ENCODE assay signal across 10 cellular contexts in genomic region chr9:6243746-6244145, GRCh38. TPM values are rescaled to one million over a fixed set of nuclear protein-coding genes. Genes with fewer than 3 reads are reported as not detected.
DNase-seq lines count a peak whose midpoint lies in the region; ATAC-seq and TF ChIP-seq lines count a peak whose summit lies in the region.
"Had no signal": no experiment of that assay in that cellular context is flagged by ENCODE, and none has a peak within 500 bp of the region (broad histone marks: within the 10 kb centered on the region; RNA-seq: fewer than 3 reads in every experiment).

No MANE protein-coding gene starts in this region.

- H2AFZ ChIP-seq in hepatocyte, result no peak overlapping the region

- TF ChIP-seq CTCF in hepatocyte (IDR thresholded peaks at IDR 0.05; ENCODE audit: poor library complexity) (no peak), gastroesophageal sphincter (IDR thresholded peaks at IDR 0.05) (no peak), gastrocnemius medialis (IDR thresholded peaks at IDR 0.05 in 4 of 5, conservative IDR thresholded peaks at IDR 0.05 in 1 of 5) (no peak), heart left ventricle (IDR thresholded peaks at IDR 0.05) (no peak)

- peak; percentile 24 for DNase-seq in hepatocyte (ENCODE audit: low spot score)
- no peak for DNase-seq in gastrocnemius medialis
- DNase-seq in NAMALWA (ENCODE audit: low spot score), result no peak
- no peak for DNase-seq in heart left ventricle
- DNase-seq: NCI-H2107 had no signal

- intact Hi-C loops in gastrocnemius medialis (cut with DNase I; ENCODE audit: low total_unique reads) (no loop called here), heart left ventricle (cut with DNase I) (no loop called here)

- in situ Hi-C loops in gastrocnemius medialis (cut with MboI; ENCODE audit: low sequenced_read_pairs in 4 of 4), result no loop called here

- H3K27ac ChIP-seq in hepatocyte (peak overlapping the region; percentile 79), gastroesophageal sphincter (no peak overlapping the region), gastrocnemius medialis (no peak overlapping the region), heart left ventricle (no peak overlapping the region)
- H3K27ac ChIP-seq: vagina had no signal

- H3K27me3 ChIP-seq in hepatocyte (no peaks in the 10 kb centered on the region), gastroesophageal sphincter (no peaks in the 10 kb centered on the region), gastrocnemius medialis (no peaks in the 10 kb centered on the region), heart left ventricle (no peaks in the 10 kb centered on the region)
- H3K27me3 ChIP-seq: vagina had no signal

- no peak overlapping the region for H3K4me2 ChIP-seq in hepatocyte

- no peaks in the 10 kb centered on the region for H3K79me2 ChIP-seq in hepatocyte

- TF ChIP-seq POLR2A in gastroesophageal sphincter (IDR thresholded peaks at IDR 0.05) (no peak), gastrocnemius medialis (IDR thresholded peaks at IDR 0.05) (no peak), heart left ventricle (IDR thresholded peaks at IDR 0.05) (no peak)

- H3K36me3 ChIP-seq in hepatocyte (replicated peaks; ENCODE audit: insufficient read depth, low read depth) (no peaks in the 10 kb centered on the region), gastroesophageal sphincter (peaks cover 0 to 28% of the 10 kb centered on the region in 2 donors), gastrocnemius medialis (no peaks in the 10 kb centered on the region), heart left ventricle (peaks cover 0 to 37% (median 4%) of the 10 kb centered on the region in 9 donors)
- H3K36me3 ChIP-seq: vagina had no signal

- no peaks in the 10 kb centered on the region for H3K9me2 ChIP-seq in hepatocyte (replicated peaks; ENCODE audit: insufficient read depth)

- ATAC-seq in GM18517 (IDR thresholded peaks at IDR 0.05; ENCODE audit: unreplicated experiment) (peak; percentile 90), GM21515 (IDR thresholded peaks at IDR 0.05; ENCODE audit: unreplicated experiment) (peak; percentile 57), HG03442 (IDR thresholded peaks at IDR 0.05; ENCODE audit: unreplicated experiment) (peak; percentile 90), gastroesophageal sphincter (no peak), gastrocnemius medialis (no peak), heart left ventricle (no peak)

- TF ChIP-seq EP300 in gastroesophageal sphincter (IDR thresholded peaks at IDR 0.05), result no peak

- no peak overlapping the region for H3K4me3 ChIP-seq in hepatocyte
- H3K4me3 ChIP-seq in gastroesophageal sphincter, result no peak overlapping the region
- no peak overlapping the region for H3K4me3 ChIP-seq in gastrocnemius medialis
- H3K4me3 ChIP-seq in heart left ventricle, result no peak overlapping the region
- H3K4me3 ChIP-seq: vagina had no signal

- peaks cover 6% of the 10 kb centered on the region for H3K4me1 ChIP-seq in hepatocyte (ENCODE audit: insufficient read depth)
- H3K4me1 ChIP-seq in gastroesophageal sphincter, result peaks cover 0 to 10% (median 0%) of the 10 kb centered on the region in 3 donors
- no peaks in the 10 kb centered on the region for H3K4me1 ChIP-seq in gastrocnemius medialis
- H3K4me1 ChIP-seq in heart left ventricle, result peaks cover 0 to 24% (median 0%) of the 10 kb centered on the region in 12 donors
- H3K4me1 ChIP-seq: vagina had no signal

- no peaks in the 10 kb centered on the region for H4K20me1 ChIP-seq in hepatocyte (ENCODE audit: insufficient read depth, poor library complexity, severe bottlenecking)

- H3K9me3 ChIP-seq in hepatocyte (ENCODE audit: low read depth) (no peaks in the 10 kb centered on the region), gastroesophageal sphincter (no peaks in the 10 kb centered on the region), gastrocnemius medialis (no peaks in the 10 kb centered on the region), heart left ventricle (no peaks in the 10 kb centered on the region)
- H3K9me3 ChIP-seq: vagina had no signal

RNA-seq across cellular contexts. Expression of gene IL33, which starts 28.1 kb away (rescaled TPM):
- 2.0 and 2.1 TPM in 2 replicates for total RNA-seq in hepatocyte
- polyA plus RNA-seq in hepatocyte, result 0.28 TPM in 1 of 2 replicates, not detected in the other
- total RNA-seq in gastroesophageal sphincter, result 100 to 1,000 TPM in 1 of 4 donors, 10 to 100 TPM in 3; 43.6 to 145 (median 77.8) TPM
- 1 to 10 TPM; 1.6 to 3.1 (median 1.9) TPM for total RNA-seq in gastrocnemius medialis
- 10 to 100 TPM in 6 of 9 donors, 1 to 10 TPM in 3; 6.6 to 36.5 (median 12.7) TPM for total RNA-seq in heart left ventricle
- 10 to 100 TPM; 12.4 to 14.0 TPM for polyA plus RNA-seq in heart left ventricle

Comparison
In these comparisons a context has a peak if more than half of its experiments do, and no peak if none do; other contexts are left out.
1. ATAC-seq: peak in GM18517 (single experiment), GM21515 (single experiment) and HG03442 (single experiment); none in gastroesophageal sphincter (single experiment), gastrocnemius medialis (0 of 2) and heart left ventricle (0 of 4).